16 cellular contexts compared by ENCODE assay signal in genomic region chr16:89397331-89397861, GRCh38.
DNase-seq lines count a peak whose midpoint lies in the region; ATAC-seq and TF ChIP-seq lines count a peak whose summit lies in the region.
"Had no signal": no experiment of that assay in that cellular context is flagged by ENCODE, and none has a peak within 500 bp of the region (broad histone marks: within the 10 kb centered on the region; RNA-seq: fewer than 3 reads in every experiment).

No MANE protein-coding gene starts in this region.

- CTCF ChIA-PET in RWPE1 (lab: Yijun Ruan, JAX) = interaction anchor here (0.6 kb wide), 1 partner anchor 1526 kb away, joined by 3 read pairs; no protein-coding TSS in a partner anchor

- TF ChIP-seq CTCF in RWPE1 (conservative IDR thresholded peaks at IDR 0.05; ENCODE audit: low read depth) (no peak), glutamatergic neuron (IDR thresholded peaks at IDR 0.05; ENCODE audit: partially characterized antibody, unreplicated experiment) (no peak)

- H3K27me3 Mint-ChIP-seq in activated T-cell treated with anti-CD3 and anti-CD28 coated beads, Interleukin-2, amount 50 U/mL, for 24 hours = no peaks in the 10 kb centered on the region
- H3K27me3 Mint-ChIP-seq in glutamatergic neuron (ENCODE audit: unreplicated experiment) = peaks cover 22% of the 10 kb centered on the region
- H3K27me3 Mint-ChIP-seq in stimulated activated naive B cell treated with anti-CD40 and anti-IgM and Interleukin-4, amounts not matched to agents 10 μg/mL and 1 μg/mL and 100 μg/mL, for 72 hours = no peaks in the 10 kb centered on the region

- peak overlapping the region; percentile 67 for H3K27ac Mint-ChIP-seq in activated T-cell treated with anti-CD3 and anti-CD28 coated beads, Interleukin-2, amount 50 U/mL, for 24 hours
- peak overlapping the region; percentile 33 for H3K27ac Mint-ChIP-seq in glutamatergic neuron (ENCODE audit: unreplicated experiment)
- peak overlapping the region; percentile 42 for H3K27ac Mint-ChIP-seq in stimulated activated naive B cell treated with anti-CD40 and anti-IgM and Interleukin-4, amounts not matched to agents 10 μg/mL and 1 μg/mL and 100 μg/mL, for 72 hours

- H3K4me1 Mint-ChIP-seq in activated T-cell treated with anti-CD3 and anti-CD28 coated beads, Interleukin-2, amount 50 U/mL, for 24 hours (ENCODE audit: low read depth) = peaks cover 72% of the 10 kb centered on the region
- peaks cover 58% of the 10 kb centered on the region for H3K4me1 Mint-ChIP-seq in glutamatergic neuron (ENCODE audit: low read depth, unreplicated experiment)
- H3K4me1 Mint-ChIP-seq in stimulated activated naive B cell treated with anti-CD40 and anti-IgM and Interleukin-4, amounts not matched to agents 10 μg/mL and 1 μg/mL and 100 μg/mL, for 72 hours = peaks cover 41 to 58% of the 10 kb centered on the region in 2 donors

- no peaks in the 10 kb centered on the region for H3K9me3 Mint-ChIP-seq in activated T-cell treated with anti-CD3 and anti-CD28 coated beads, Interleukin-2, amount 50 U/mL, for 24 hours
- peaks cover 33% of the 10 kb centered on the region for H3K9me3 Mint-ChIP-seq in glutamatergic neuron (ENCODE audit: unreplicated experiment)
- H3K9me3 Mint-ChIP-seq in stimulated activated naive B cell treated with anti-CD40 and anti-IgM and Interleukin-4, amounts not matched to agents 10 μg/mL and 1 μg/mL and 100 μg/mL, for 72 hours = no peaks in the 10 kb centered on the region

- no peak for DNase-seq in activated T-cell treated with anti-CD3 and anti-CD28 coated beads, Interleukin-2, amount 50 U/mL, for 24 hours
- no peak for DNase-seq in activated T-cell treated with anti-CD3 and anti-CD28 coated beads, Interleukin-2, amount 50 U/mL, for 48 hours
- DNase-seq in RWPE1 (ENCODE audit: low spot score) (no peak), glutamatergic neuron (no peak), activated gamma-delta T cell treated with Interleukin-2 at 50 U/mL for 16 hours (no peak)
- no peak for DNase-seq in stimulated activated naive B cell treated with anti-CD40 and anti-IgM and Interleukin-4, amounts not matched to agents 10 μg/mL and 1 μg/mL and 100 μg/mL, for 72 hours
- no peak for DNase-seq in stimulated activated CD8-positive, alpha-beta memory T cell treated with anti-CD3 and anti-CD28 coated beads, Interleukin-4, amount 100 ng/mL, for 48 hours
- DNase-seq: NCI-H1092, NCI-H1694, NCI-H69 had no signal

- peaks cover 64% of the 10 kb centered on the region for H3K36me3 Mint-ChIP-seq in activated T-cell treated with anti-CD3 and anti-CD28 coated beads, Interleukin-2, amount 50 U/mL, for 24 hours (ENCODE audit: low read depth)
- H3K36me3 Mint-ChIP-seq in glutamatergic neuron (ENCODE audit: unreplicated experiment) = no peaks in the 10 kb centered on the region
- H3K36me3 Mint-ChIP-seq in stimulated activated naive B cell treated with anti-CD40 and anti-IgM and Interleukin-4, amounts not matched to agents 10 μg/mL and 1 μg/mL and 100 μg/mL, for 72 hours = peaks cover 16 to 39% of the 10 kb centered on the region in 2 donors

- no peak overlapping the region for H3K4me3 Mint-ChIP-seq in activated T-cell treated with anti-CD3 and anti-CD28 coated beads, Interleukin-2, amount 50 U/mL, for 24 hours
- no peak overlapping the region for H3K4me3 Mint-ChIP-seq in glutamatergic neuron (ENCODE audit: unreplicated experiment)
- H3K4me3 Mint-ChIP-seq in stimulated activated naive B cell treated with anti-CD40 and anti-IgM and Interleukin-4, amounts not matched to agents 10 μg/mL and 1 μg/mL and 100 μg/mL, for 72 hours = no peak overlapping the region

- ATAC-seq in stimulated activated naive B cell treated with anti-CD40 and anti-IgM and Interleukin-4, amounts not matched to agents 10 μg/mL and 1 μg/mL and 100 μg/mL, for 72 hours (replicated peaks) = no peak
- no peak for ATAC-seq in HG03565 (IDR thresholded peaks at IDR 0.05; ENCODE audit: unreplicated experiment)
- ATAC-seq: HCT116 had no signal

- POLR2A ChIA-PET in RWPE1 (lab: Yijun Ruan, JAX; ENCODE audit: low non-redundant PET) = no interaction called here

- H3K27ac ChIP-seq in RWPE1 = peak overlapping the region; percentile 47
- H3K27ac ChIP-seq: 22Rv1, HL-60, KMS-11, SK-N-MC had no signal
